In the genomic region with DNA sequence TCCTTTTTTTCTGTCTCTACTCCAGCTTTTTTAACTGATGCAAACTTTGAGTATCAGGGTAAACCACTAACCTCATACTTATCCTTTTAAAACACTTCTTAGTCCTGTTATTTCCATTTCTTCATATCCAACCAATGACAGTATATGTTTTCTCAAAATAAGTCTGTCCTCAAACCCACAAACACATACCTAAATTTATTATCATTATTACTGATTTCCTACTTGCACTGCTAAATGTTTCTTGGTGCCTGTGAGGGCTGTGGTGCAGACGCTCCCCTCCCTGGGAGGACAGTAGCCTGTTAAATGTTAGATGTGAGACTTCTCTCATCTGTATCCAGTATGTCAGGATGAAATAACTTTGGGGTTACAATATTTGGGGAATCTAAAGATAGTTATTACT, we compare ENCODE assay signal across 15 cellular contexts.
DNase-seq lines count a peak whose midpoint lies in the region; ATAC-seq and TF ChIP-seq lines count a peak whose summit lies in the region.
"Had no signal": no experiment of that assay in that cellular context is flagged by ENCODE, and none has a peak within 500 bp of the region (broad histone marks: within the 10 kb centered on the region; RNA-seq: fewer than 3 reads in every experiment).

No MANE protein-coding gene starts in this region.

- DNase-seq in SK-N-SH, result no peak
- peak in 1 of 2 donors; percentile 85 for DNase-seq in fibroblast of lung (ENCODE audit: low read depth in 2 of 2)
- DNase-seq in CD1c-positive myeloid dendritic cell (ENCODE audit: extremely low spot score), result no peak
- no peak for DNase-seq in activated naive CD4-positive, alpha-beta T cell (lab: John Stamatoyannopoulos, UW)
- no peak for DNase-seq in immature natural killer cell
- DNase-seq: activated CD8-positive, alpha-beta T cell treated with anti-CD3 and anti-CD28 coated beads, Interleukin-2, amount 10 ng/mL, durations not matched to agents 7 days and 5 days; activated naive CD4-positive, alpha-beta T cell treated with anti-CD3 and anti-CD28 coated beads, Interleukin-2, amount 10 ng/mL, durations not matched to agents 7 days and 5 days; NCI-H1436; NCI-H748 treated with DMSO at 0.1 percent for 48 hours; SHP77; stimulated activated CD4-positive, alpha-beta T cell treated with anti-CD3 and anti-CD28 coated beads, Interleukin-4, amount 100 ng/mL, for 24 hours; stimulated activated naive CD4-positive, alpha-beta T cell treated with Interleukin-2 at 50 U/mL for 16 hours had no signal

- H3K36me3 ChIP-seq in BLaER1 (peaks cover 5% of the 10 kb centered on the region; the same call in 1 of the 2 replicates), SK-N-SH (replicated peaks in 1 of 2; ENCODE audit: control insufficient read depth in 1 of 2, insufficient read depth in 2 of 2, low read length in 1 of 2) (no peaks in the 10 kb centered on the region), fibroblast of lung (ENCODE audit: control insufficient read depth, insufficient read depth, low read length) (no peaks in the 10 kb centered on the region), skeletal muscle satellite cell (ENCODE audit: insufficient read depth, low read length) (no peaks in the 10 kb centered on the region)

- H3K4me3 Mint-ChIP-seq in immature natural killer cell, result peak overlapping the region in 1 of 5 donors; percentile 22
- H3K4me3 Mint-ChIP-seq: activated CD8-positive, alpha-beta T cell treated with anti-CD3 and anti-CD28 coated beads, Interleukin-2, amount 10 ng/mL, durations not matched to agents 7 days and 5 days; activated naive CD4-positive, alpha-beta T cell treated with anti-CD3 and anti-CD28 coated beads, Interleukin-2, amount 10 ng/mL, durations not matched to agents 7 days and 5 days had no signal

- H3K4me1 ChIP-seq in BLaER1 (peaks cover 65% of the 10 kb centered on the region), SK-N-SH (ENCODE audit: control insufficient read depth in 1 of 2, insufficient read depth in 2 of 2, low read depth in 1 of 2, low read length in 1 of 2) (peaks cover 3 to 25% of the 10 kb centered on the region in 2 experiments), fibroblast of lung (ENCODE audit: control insufficient read depth, extremely low read depth, insufficient read depth, low read length) (peaks cover 16% of the 10 kb centered on the region), skeletal muscle satellite cell (ENCODE audit: control insufficient read depth, insufficient read depth, low read length) (peaks cover 23% of the 10 kb centered on the region)

- no peak overlapping the region for H3K27ac Mint-ChIP-seq in immature natural killer cell
- H3K27ac Mint-ChIP-seq: activated CD8-positive, alpha-beta T cell treated with anti-CD3 and anti-CD28 coated beads, Interleukin-2, amount 10 ng/mL, durations not matched to agents 7 days and 5 days; activated naive CD4-positive, alpha-beta T cell treated with anti-CD3 and anti-CD28 coated beads, Interleukin-2, amount 10 ng/mL, durations not matched to agents 7 days and 5 days had no signal

- H2AFZ ChIP-seq in SK-N-SH (ENCODE audit: low read depth), result no peak overlapping the region
- H2AFZ ChIP-seq in fibroblast of lung (ENCODE audit: low read length), result no peak overlapping the region

- no peak overlapping the region for H3K9ac ChIP-seq in BLaER1
- peak overlapping the region; percentile 52; the same call in 1 of the 2 replicates for H3K9ac ChIP-seq in SK-N-SH
- H3K9ac ChIP-seq in fibroblast of lung (ENCODE audit: insufficient read depth, low read length), result peak overlapping the region; percentile 10
- H3K9ac ChIP-seq in skeletal muscle satellite cell (ENCODE audit: low read depth, low read length), result peak overlapping the region; percentile 66

- peaks cover 36% of the 10 kb centered on the region for H3F3A ChIP-seq in SK-N-SH (replicated peaks; ENCODE audit: insufficient read depth)

- TF ChIP-seq RAD21 in SK-N-SH (IDR thresholded peaks at IDR 0.05; ENCODE audit: low read length), result no peak

- H3K36me3 Mint-ChIP-seq in immature natural killer cell, result peaks cover 0 to 5% (median 0%) of the 10 kb centered on the region in 3 donors
- H3K36me3 Mint-ChIP-seq: activated naive CD4-positive, alpha-beta T cell treated with anti-CD3 and anti-CD28 coated beads, Interleukin-2, amount 10 ng/mL, durations not matched to agents 7 days and 5 days had no signal

- H3K4me2 ChIP-seq in BLaER1 (peak overlapping the region; percentile 62), SK-N-SH (peak overlapping the region; percentile 41), fibroblast of lung (ENCODE audit: extremely low read depth, insufficient read depth, low read length) (no peak overlapping the region), skeletal muscle satellite cell (ENCODE audit: low read length) (peak overlapping the region; percentile 22)

- H4K20me1 ChIP-seq in BLaER1 (no peaks in the 10 kb centered on the region), SK-N-SH (ENCODE audit: insufficient read depth) (no peaks in the 10 kb centered on the region), fibroblast of lung (ENCODE audit: control insufficient read depth, extremely low read depth, insufficient read depth, low read length) (no peaks in the 10 kb centered on the region)

- TF ChIP-seq EP300 in SK-N-SH (IDR thresholded peaks at IDR 0.05; ENCODE audit: borderline replicate concordance in 1 of 2, low read depth in 1 of 2, low read length in 1 of 2), result peak in 1 of 2 experiments; percentile 5; a peak in 1 of 4 replicates

- no peaks in the 10 kb centered on the region for H3K27me3 ChIP-seq in BLaER1
- H3K27me3 ChIP-seq in SK-N-SH (ENCODE audit: insufficient read depth), result no peaks in the 10 kb centered on the region
- no peaks in the 10 kb centered on the region for H3K27me3 ChIP-seq in fibroblast of lung (ENCODE audit: control insufficient read depth, insufficient read depth, low read length)
- H3K27me3 ChIP-seq in skeletal muscle satellite cell (ENCODE audit: control insufficient read depth, insufficient read depth, low read length), result no peaks in the 10 kb centered on the region

- ATAC-seq in GM19035 (IDR thresholded peaks at IDR 0.05; ENCODE audit: unreplicated experiment), result no peak
- ATAC-seq: activated CD8-positive, alpha-beta T cell treated with anti-CD3 and anti-CD28 coated beads, Interleukin-2, amount 10 ng/mL, durations not matched to agents 7 days and 5 days had no signal

- H3K9me3 ChIP-seq in BLaER1, result peaks cover 42% of the 10 kb centered on the region
- no peaks in the 10 kb centered on the region for H3K9me3 ChIP-seq in SK-N-SH
- H3K9me3 ChIP-seq in fibroblast of lung (ENCODE audit: control insufficient read depth, insufficient read depth, low read depth, low read length), result no peaks in the 10 kb centered on the region
- H3K9me3 ChIP-seq in skeletal muscle satellite cell (replicated peaks; ENCODE audit: low read length), result no peaks in the 10 kb centered on the region

- POLR2A ChIA-PET in SK-N-SH (lab: Yijun Ruan, JAX), result no interaction called here

- H3K4me3 ChIP-seq in BLaER1 (0 out of 2 replicates have a peak overlapping the region, but pooled peaks have one; percentile 29), SK-N-SH (ENCODE audit: low read depth in 2 of 2, low read length in 1 of 2) (no peak overlapping the region), fibroblast of lung (replicated peaks in 1 of 4; ENCODE audit: control extremely low read depth in 1 of 4, insufficient read depth in 1 of 4, low read depth in 3 of 4, low read length in 4 of 4) (no peak overlapping the region), skeletal muscle satellite cell (ENCODE audit: low read length) (no peak overlapping the region)

- no peaks in the 10 kb centered on the region for H3K4me1 Mint-ChIP-seq in immature natural killer cell
- H3K4me1 Mint-ChIP-seq: activated naive CD4-positive, alpha-beta T cell treated with anti-CD3 and anti-CD28 coated beads, Interleukin-2, amount 10 ng/mL, durations not matched to agents 7 days and 5 days had no signal

- CTCF ChIA-PET in SK-N-SH (lab: Yijun Ruan, JAX), result no interaction called here

- 22% methylated on average over 1 of the region's 1 CpG for WGBS in SK-N-SH (ENCODE audit: low lambda C conversion rate)

- H3K27ac ChIP-seq in BLaER1, result peak overlapping the region; percentile 15; the same call in 1 of the 2 replicates
- peak overlapping the region; percentile 66 to 99; a peak in 3 of 4 replicates for H3K27ac ChIP-seq in SK-N-SH (ENCODE audit: low read depth in 2 of 2, low read length in 1 of 2)
- peak overlapping the region; percentile 88 for H3K27ac ChIP-seq in fibroblast of lung (ENCODE audit: insufficient read depth, low read length)

- H3K27me3 Mint-ChIP-seq in immature natural killer cell (ENCODE audit: low read depth in 3 of 3), result peaks cover 6 to 9% (median 7%) of the 10 kb centered on the region in 3 donors

- H3K9me3 Mint-ChIP-seq in immature natural killer cell, result no peaks in the 10 kb centered on the region
- H3K9me3 Mint-ChIP-seq: activated naive CD4-positive, alpha-beta T cell treated with anti-CD3 and anti-CD28 coated beads, Interleukin-2, amount 10 ng/mL, durations not matched to agents 7 days and 5 days had no signal

- TF ChIP-seq CTCF in SK-N-SH (IDR thresholded peaks at IDR 0.05) (no peak), fibroblast of lung (conservative IDR thresholded peaks at IDR 0.05 in 1 of 2, IDR thresholded peaks at IDR 0.05 in 1 of 2; ENCODE audit: low read depth in 1 of 2, low read length in 2 of 2) (no peak)

- no peaks in the 10 kb centered on the region for H3K79me2 ChIP-seq in SK-N-SH (ENCODE audit: insufficient read depth)
- H3K79me2 ChIP-seq in fibroblast of lung (ENCODE audit: control insufficient read depth, insufficient read depth, low read length), result no peaks in the 10 kb centered on the region

- no peaks in the 10 kb centered on the region for H3K9me2 ChIP-seq in SK-N-SH

TF ChIP-seq in SK-N-SH, 30 proteins besides CTCF, POLR2A, EP300 and RAD21:
- TF ChIP-seq EZH2phosphoT487 (IDR thresholded peaks at IDR 0.05; ENCODE audit: borderline replicate concordance, low read depth) (no peak), FOXM1 (IDR thresholded peaks at IDR 0.05; ENCODE audit: low read depth) (no peak), MEF2A (IDR thresholded peaks at IDR 0.05; ENCODE audit: borderline replicate concordance, low read depth) (no peak), GATA2 (CRISPR knock-in tag; IDR thresholded peaks at IDR 0.05) (no peak), TCF12 (IDR thresholded peaks at IDR 0.05) (0 out of 2 replicates have a peak, but pooled peaks have one; percentile 25), ELF1 (IDR thresholded peaks at IDR 0.05) (no peak)

Comparison
In these comparisons a context has a peak if more than half of its experiments do, and no peak if none do; other contexts are left out.
1. H3K27ac ChIP-seq: peak in every context shown above with its lines; median percentile 88 in fibroblast of lung; 82 in SK-N-SH; 15 in BLaER1.